ENCODE assay signal across 1 cellular context in the genomic region with DNA sequence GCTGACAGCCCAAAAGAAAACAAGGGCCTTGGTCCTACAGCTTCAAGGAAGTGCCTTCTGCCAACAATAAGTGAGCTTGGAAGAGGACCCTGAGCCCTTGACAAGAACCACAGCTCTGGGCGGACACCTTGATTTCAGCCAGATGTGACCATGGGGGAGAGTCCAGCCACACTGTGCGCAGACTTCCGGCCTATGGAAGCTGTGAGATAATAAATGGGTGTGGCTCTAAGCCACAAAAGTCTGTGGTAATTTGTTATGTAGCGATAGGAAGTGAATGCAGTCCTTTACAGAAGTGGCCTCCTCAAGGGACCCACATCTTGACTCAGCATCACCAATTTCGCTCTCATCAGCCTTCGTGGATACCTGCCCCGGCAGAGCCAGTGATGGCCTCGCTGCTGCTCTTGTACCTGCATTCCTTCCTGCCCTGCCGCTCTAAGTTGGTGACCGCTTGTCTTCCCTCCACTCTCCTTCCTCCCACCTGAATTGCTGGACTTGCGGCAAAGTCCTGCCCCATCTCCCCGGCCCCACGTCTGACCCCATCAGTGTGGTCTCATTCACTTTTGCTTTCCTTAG.
TF ChIP-seq lines count a peak whose summit lies in the region.

No MANE protein-coding gene starts in this region.

TF ChIP-seq in A549, 52 proteins besides CTCF, POLR2A, EP300 and RAD21 (continued from another document):
- TF ChIP-seq, protein P1, sequence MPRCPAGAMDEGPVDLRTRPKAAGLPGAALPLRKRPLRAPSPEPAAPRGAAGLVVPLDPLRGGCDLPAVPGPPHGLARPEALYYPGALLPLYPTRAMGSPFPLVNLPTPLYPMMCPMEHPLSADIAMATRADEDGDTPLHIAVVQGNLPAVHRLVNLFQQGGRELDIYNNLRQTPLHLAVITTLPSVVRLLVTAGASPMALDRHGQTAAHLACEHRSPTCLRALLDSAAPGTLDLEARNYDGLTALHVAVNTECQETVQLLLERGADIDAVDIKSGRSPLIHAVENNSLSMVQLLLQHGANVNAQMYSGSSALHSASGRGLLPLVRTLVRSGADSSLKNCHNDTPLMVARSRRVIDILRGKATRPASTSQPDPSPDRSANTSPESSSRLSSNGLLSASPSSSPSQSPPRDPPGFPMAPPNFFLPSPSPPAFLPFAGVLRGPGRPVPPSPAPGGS (IDR thresholded peaks at IDR 0.05) = no peak
- TF ChIP-seq FOSL2 (IDR thresholded peaks at IDR 0.05) = no peak
- no peak for TF ChIP-seq FOSL2 (CRISPR knock-in tag; IDR thresholded peaks at IDR 0.05)
- TF ChIP-seq, protein P2, sequence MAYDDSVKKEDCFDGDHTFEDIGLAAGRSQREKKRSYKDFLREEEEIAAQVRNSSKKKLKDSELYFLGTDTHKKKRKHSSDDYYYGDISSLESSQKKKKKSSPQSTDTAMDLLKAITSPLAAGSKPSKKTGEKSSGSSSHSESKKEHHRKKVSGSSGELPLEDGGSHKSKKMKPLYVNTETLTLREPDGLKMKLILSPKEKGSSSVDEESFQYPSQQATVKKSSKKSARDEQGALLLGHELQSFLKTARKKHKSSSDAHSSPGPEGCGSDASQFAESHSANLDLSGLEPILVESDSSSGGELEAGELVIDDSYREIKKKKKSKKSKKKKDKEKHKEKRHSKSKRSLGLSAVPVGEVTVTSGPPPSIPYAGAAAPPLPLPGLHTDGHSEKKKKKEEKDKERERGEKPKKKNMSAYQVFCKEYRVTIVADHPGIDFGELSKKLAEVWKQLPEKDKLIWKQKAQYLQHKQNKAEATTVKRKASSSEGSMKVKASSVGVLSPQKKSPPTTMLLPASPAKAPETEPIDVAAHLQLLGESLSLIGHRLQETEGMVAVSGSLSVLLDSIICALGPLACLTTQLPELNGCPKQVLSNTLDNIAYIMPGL (CRISPR knock-in tag; IDR thresholded peaks at IDR 0.05; ENCODE audit: borderline replicate concordance) = no peak
- TF ChIP-seq MAZ (IDR thresholded peaks at IDR 0.05; ENCODE audit: borderline replicate concordance, low read depth, low read length) = no peak
